Comparison of ENCODE assay signal across 8 cellular contexts in the genomic region with DNA sequence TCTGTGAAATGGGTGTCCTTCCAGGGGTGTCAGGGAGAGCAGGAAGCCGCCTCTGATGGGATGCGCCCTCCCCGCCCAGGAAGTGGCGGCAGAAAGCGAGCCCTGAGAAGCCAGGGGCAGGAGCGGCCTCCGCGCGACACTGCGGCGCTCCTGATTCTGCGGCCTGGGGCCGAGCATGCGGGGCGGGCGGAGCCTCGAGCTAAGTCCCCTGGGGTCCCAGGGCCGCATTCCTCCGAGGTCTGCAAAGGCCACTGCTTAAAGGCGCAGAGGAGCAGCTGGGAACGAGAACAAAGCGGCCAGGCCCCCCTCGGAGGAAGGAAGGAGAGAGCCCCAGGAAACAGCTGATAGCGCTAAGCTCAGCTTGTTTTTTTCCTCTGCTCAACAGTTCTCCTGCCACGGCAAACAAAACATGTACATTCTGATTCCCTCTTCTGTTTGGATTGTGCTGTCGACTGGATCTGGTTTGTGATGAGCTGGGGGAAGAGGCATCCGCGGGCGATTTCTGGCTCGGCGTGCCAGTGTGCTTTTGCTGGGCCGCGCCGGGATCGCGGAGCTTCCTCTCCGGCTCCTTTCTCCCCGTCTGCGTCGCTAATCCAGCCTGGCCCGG. TPM values are rescaled to one million over a fixed set of nuclear protein-coding genes. Genes with fewer than 3 reads are reported as not detected.
DNase-seq lines count a peak whose midpoint lies in the region; ATAC-seq and TF ChIP-seq lines count a peak whose summit lies in the region.

No MANE protein-coding gene starts in this region.

- TF ChIP-seq EP300 in stomach (IDR thresholded peaks at IDR 0.05): no peak

- no peaks in the 10 kb centered on the region for H3K9me3 ChIP-seq in stomach

- TF ChIP-seq CTCF in activated CD8-positive, alpha-beta T cell treated with anti-CD3 and anti-CD28 coated beads for 36 hours (IDR thresholded peaks at IDR 0.05): no peak
- TF ChIP-seq CTCF in epithelial cell of esophagus (IDR thresholded peaks at IDR 0.05; ENCODE audit: insufficient read depth, low read depth, low read length, missing control alignments) (no peak), stomach (IDR thresholded peaks at IDR 0.05) (no peak)

- TF ChIP-seq POLR2A in stomach (IDR thresholded peaks at IDR 0.05): no peak

- peak overlapping the region; percentile 99 for H3K27ac Mint-ChIP-seq in activated CD8-positive, alpha-beta T cell treated with anti-CD3 and anti-CD28 coated beads for 36 hours

- H3K4me3 Mint-ChIP-seq in activated CD8-positive, alpha-beta T cell treated with anti-CD3 and anti-CD28 coated beads for 36 hours: peak overlapping the region; percentile 85

- H3K36me3 Mint-ChIP-seq in activated CD8-positive, alpha-beta T cell treated with anti-CD3 and anti-CD28 coated beads for 36 hours (ENCODE audit: low read depth): no peaks in the 10 kb centered on the region

- peak overlapping the region; percentile 59 to 84 (median 83) for H3K27ac ChIP-seq in stomach

- no peaks in the 10 kb centered on the region for H3K27me3 ChIP-seq in stomach

- 2 to 8% (median 4%) methylated on average over 30 to 41 of the region's 41 CpGs for WGBS in stomach, 5 donors

- no peaks in the 10 kb centered on the region for H3K9me3 Mint-ChIP-seq in activated CD8-positive, alpha-beta T cell treated with anti-CD3 and anti-CD28 coated beads for 36 hours

- POLR2A ChIA-PET in activated CD8-positive, alpha-beta T cell treated with anti-CD3 and anti-CD28 coated beads for 36 hours (lab: Charles Lee): interaction anchor here (0.7 to 3.6 kb wide), 16 partner anchors 10 to 116 kb away, joined by 3 to 19 read pairs (median 4); a partner anchor contains a TSS

- intact Hi-C loops in activated CD8-positive, alpha-beta T cell treated with anti-CD3 and anti-CD28 coated beads for 36 hours (cut with micrococcal nuclease): loop anchor here (5.0 kb wide), 1 partner anchor 80 kb away; a partner anchor contains a TSS
- intact Hi-C loops in stomach (cut with DNase I; ENCODE audit: low total_unique reads): no loop called here

- H3K4me3 ChIP-seq in epithelial cell of esophagus (ENCODE audit: low read length) (no peak overlapping the region), stomach (peak overlapping the region; percentile 39 to 48 (median 46))

- H3K36me3 ChIP-seq in stomach: no peaks in the 10 kb centered on the region

- no peaks in the 10 kb centered on the region for H3K27me3 Mint-ChIP-seq in activated CD8-positive, alpha-beta T cell treated with anti-CD3 and anti-CD28 coated beads for 36 hours

- peak; percentile 18 for ATAC-seq in HG03045 (IDR thresholded peaks at IDR 0.05; ENCODE audit: unreplicated experiment)
- peak; percentile 31 for ATAC-seq in activated CD8-positive, alpha-beta T cell treated with anti-CD3 and anti-CD28 coated beads for 36 hours
- ATAC-seq in HG03378 (IDR thresholded peaks at IDR 0.05; ENCODE audit: unreplicated experiment): no peak

- DNase-seq in DMS79 treated with DMSO at 0.1 percent for 48 hours (lab: John Stamatoyannopoulos, UW) (peak; percentile 66), epithelial cell of esophagus (ENCODE audit: low read depth) (peak; percentile 9), midbrain (lab: John Stamatoyannopoulos, UW) (peak; percentile 44), stomach (peak; percentile 31), OCI-M2 (lab: John Stamatoyannopoulos, UW; ENCODE audit: unreplicated experiment) (no peak)
- DNase-seq in activated CD8-positive, alpha-beta T cell treated with anti-CD3 and anti-CD28 coated beads for 36 hours: no peak

- CTCF ChIA-PET in activated CD8-positive, alpha-beta T cell treated with anti-CD3 and anti-CD28 coated beads for 36 hours (lab: Charles Lee): interaction anchor here (0.8 to 2.7 kb wide), 11 partner anchors 8 to 485 kb away, joined by 3 to 15 read pairs (median 3); a partner anchor contains a TSS

- peaks cover 13 to 33% (median 28%) of the 10 kb centered on the region in 4 donors for H3K4me1 ChIP-seq in stomach

- H3K4me1 Mint-ChIP-seq in activated CD8-positive, alpha-beta T cell treated with anti-CD3 and anti-CD28 coated beads for 36 hours (ENCODE audit: low read depth): peaks cover 51% of the 10 kb centered on the region

RNA-seq across cellular contexts. Expression of a gene that starts 34.1 kb away (rescaled TPM):
- under 1 TPM; 0.07 to 0.09 TPM for total RNA-seq in activated CD8-positive, alpha-beta T cell treated with anti-CD3 and anti-CD28 coated beads for 36 hours
- total RNA-seq in stomach: under 1 TPM in 2 of 5 donors, not detected in 3; 0.29 to 0.37 TPM
- under 1 TPM in 1 of 3 donors, not detected in 2; 0.05 TPM for polyA plus RNA-seq in stomach

RNA-seq across cellular contexts. Expression of a gene that starts 59.2 kb away (rescaled TPM):
- total RNA-seq in activated CD8-positive, alpha-beta T cell treated with anti-CD3 and anti-CD28 coated beads for 36 hours: 10 to 100 TPM; 56.1 to 57.9 TPM
- 100 to 1,000 TPM in 1 of 5 donors, 10 to 100 TPM in 4; 40.2 to 236 (median 62.4) TPM for total RNA-seq in stomach
- 100 to 1,000 TPM; 128 to 154 (median 145) TPM for polyA plus RNA-seq in stomach

Comparison
In these comparisons a context has a peak if more than half of its experiments do, and no peak if none do; other contexts are left out.
1. DNase-seq: peak in DMS79 treated with DMSO at 0.1 percent for 48 hours (single experiment), epithelial cell of esophagus (single experiment), midbrain (single experiment) and stomach (single experiment); none in activated CD8-positive, alpha-beta T cell treated with anti-CD3 and anti-CD28 coated beads for 36 hours (single experiment) and OCI-M2 (single experiment).